13 cellular contexts compared by ENCODE assay signal in the genomic region with DNA sequence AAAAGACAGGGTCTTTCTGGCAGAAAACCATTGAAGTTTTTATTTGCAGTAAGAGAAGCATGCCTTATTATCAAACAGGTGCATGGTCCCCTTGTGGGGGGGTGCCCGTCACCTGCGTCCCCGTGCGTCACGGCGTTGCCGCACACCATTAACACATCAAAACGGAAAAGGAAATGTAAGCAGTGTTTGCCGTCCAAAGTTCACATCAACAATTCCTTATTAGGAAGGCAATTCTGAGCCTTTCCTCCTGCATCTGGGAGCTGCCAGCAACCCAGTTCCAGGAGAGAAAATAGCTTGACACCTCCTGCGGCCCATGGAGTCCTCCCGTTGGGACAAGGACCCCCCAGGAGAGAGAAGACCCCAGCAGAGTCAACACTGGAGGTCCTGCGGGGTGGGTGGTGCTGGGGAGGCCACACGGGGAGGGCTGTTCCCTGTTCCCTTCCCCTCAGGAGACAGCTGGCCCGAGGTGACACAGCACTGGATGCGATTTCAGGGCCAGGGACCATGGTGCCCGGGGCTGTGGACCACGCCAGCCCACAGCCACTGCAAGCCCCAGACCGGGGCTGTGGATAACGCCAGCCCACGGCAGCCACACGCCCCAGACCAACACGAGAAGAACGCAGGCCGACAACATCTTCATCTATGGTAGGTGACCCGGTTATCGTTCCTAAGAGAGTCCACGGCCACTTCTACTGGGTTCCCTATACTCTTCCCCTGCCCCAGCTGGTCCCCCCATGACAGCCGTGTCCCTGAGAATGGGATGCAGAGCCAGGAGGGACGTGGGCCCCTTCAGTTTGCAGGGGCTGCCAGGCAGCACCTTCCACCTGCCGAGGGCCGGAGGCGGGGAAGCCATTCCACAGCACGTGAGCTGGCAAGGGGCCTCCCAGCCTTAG. TPM values are rescaled to one million over a fixed set of nuclear protein-coding genes. Genes with fewer than 3 reads are reported as not detected.
A peak's percentile ranks its signal among the peaks of the same experiment; 100 is the strongest.
DNase-seq lines count a peak whose midpoint lies in the region; ATAC-seq and TF ChIP-seq lines count a peak whose summit lies in the region.
"Had no signal": no experiment of that assay in that cellular context is flagged by ENCODE, and none has a peak within 500 bp of the region (broad histone marks: within the 10 kb centered on the region; RNA-seq: fewer than 3 reads in every experiment).

No MANE protein-coding gene starts in this region.

- no peak overlapping the region for H2BK15ac ChIP-seq in mesenchymal stem cell (ENCODE audit: low read depth, poor library complexity, severe bottlenecking)

- H3K4me1 ChIP-seq in mesenchymal stem cell (ENCODE audit: control insufficient read depth, insufficient read depth, low read depth, low read length) (peaks cover 29% of the 10 kb centered on the region), upper lobe of right lung (peaks cover 16% of the 10 kb centered on the region)
- H3K4me1 ChIP-seq: SJCRH30 had no signal

- H3K4me2 ChIP-seq in mesenchymal stem cell (ENCODE audit: low read length, poor library complexity, severe bottlenecking), result peak overlapping the region; percentile 36

- no peak overlapping the region for H2AFZ ChIP-seq in mesenchymal stem cell (ENCODE audit: low read depth, low read length)

- intact Hi-C loops in upper lobe of right lung (cut with DNase I), result no loop called here

- H4K91ac ChIP-seq in mesenchymal stem cell (ENCODE audit: low read length), result peak overlapping the region; percentile 94

- H3K23ac ChIP-seq in mesenchymal stem cell (ENCODE audit: low read length in 2 of 2), result no peak overlapping the region

- H3K9me3 ChIP-seq in mesenchymal stem cell (ENCODE audit: control insufficient read depth, low read length) (peaks cover 3% of the 10 kb centered on the region), upper lobe of right lung (no peaks in the 10 kb centered on the region)
- H3K9me3 ChIP-seq: SJCRH30 had no signal

- DNase-seq in NCI-H1417 (lab: John Stamatoyannopoulos, UW) (peak in 2 of 3 experiments; percentile 41 to 77), NCI-H1417 treated with DMSO at 0.1 percent for 48 hours (lab: John Stamatoyannopoulos, UW) (no peak), coronary artery (ENCODE audit: low spot score) (no peak), mesenchymal stem cell (peak; percentile 45), upper lobe of right lung (no peak), medulla oblongata (ENCODE audit: extremely low spot score) (no peak), brain microvascular endothelial cell (no peak)
- DNase-seq: cerebellar nuclear complex; KG1; naive thymus-derived CD8-positive, alpha-beta T cell; SJCRH30 had no signal

- H3K4ac ChIP-seq in mesenchymal stem cell (ENCODE audit: low read depth in 1 of 2, low read length in 2 of 2), result peak overlapping the region in 1 of 2 experiments; percentile 61

- H3K27ac ChIP-seq in coronary artery (peak overlapping the region; percentile 38 to 58), mesenchymal stem cell (ENCODE audit: low read length, poor library complexity, severe bottlenecking) (peak overlapping the region; percentile 31), upper lobe of right lung (no peak overlapping the region), brain microvascular endothelial cell (no peak overlapping the region)
- H3K27ac ChIP-seq: SJCRH30 had no signal

- peaks cover 2% of the 10 kb centered on the region in 2 experiments for H3K36me3 ChIP-seq in mesenchymal stem cell (ENCODE audit: control insufficient read depth in 1 of 2, insufficient read depth in 2 of 2, low read depth in 1 of 2, low read length in 2 of 2)
- no peaks in the 10 kb centered on the region for H3K36me3 ChIP-seq in upper lobe of right lung
- no peaks in the 10 kb centered on the region for H3K36me3 ChIP-seq in brain microvascular endothelial cell (replicated peaks)
- H3K36me3 ChIP-seq: SJCRH30 had no signal

- H3K4me3 ChIP-seq in coronary artery (peak overlapping the region; percentile 54), mesenchymal stem cell (ENCODE audit: insufficient read depth in 1 of 2, low read depth in 1 of 2, low read length in 2 of 2) (no peak overlapping the region), upper lobe of right lung (peak overlapping the region; percentile 19), brain microvascular endothelial cell (ENCODE audit: low read depth, low read length) (no peak overlapping the region)
- H3K4me3 ChIP-seq: SJCRH30 had no signal

- in situ Hi-C loops in brain microvascular endothelial cell (cut with HindIII; ENCODE audit: low pct_ligation_motif_present, low sequenced_read_pairs), result no loop called here

- H3K18ac ChIP-seq in mesenchymal stem cell (ENCODE audit: low read depth in 1 of 2, low read length in 2 of 2), result peak overlapping the region; percentile 58 to 73

- H2AK5ac ChIP-seq in mesenchymal stem cell (ENCODE audit: low read length, severe bottlenecking), result peak overlapping the region; percentile 93

- 84% methylated on average over 32 of the region's 33 CpGs for WGBS in mesenchymal stem cell

- H3K9ac ChIP-seq in mesenchymal stem cell (ENCODE audit: low read length), result no peak overlapping the region

- peaks cover 29% of the 10 kb centered on the region for H3K79me1 ChIP-seq in mesenchymal stem cell (replicated peaks; ENCODE audit: low read length, poor library complexity, severe bottlenecking)

- H2BK120ac ChIP-seq in mesenchymal stem cell (ENCODE audit: low read depth, low read length), result no peak overlapping the region

- H2BK12ac ChIP-seq in mesenchymal stem cell (ENCODE audit: low read length in 2 of 2), result peak overlapping the region in 1 of 2 experiments; percentile 85

- H3K27me3 ChIP-seq in mesenchymal stem cell (ENCODE audit: control insufficient read depth in 1 of 2, insufficient read depth in 1 of 2, low read length in 2 of 2), result no peaks in the 10 kb centered on the region
- H3K27me3 ChIP-seq in upper lobe of right lung, result no peaks in the 10 kb centered on the region
- H3K27me3 ChIP-seq in brain microvascular endothelial cell (replicated peaks), result no peaks in the 10 kb centered on the region
- H3K27me3 ChIP-seq: SJCRH30 had no signal

- peak overlapping the region; percentile 73 for H4K8ac ChIP-seq in mesenchymal stem cell (ENCODE audit: low read length)

- peak; percentile 58 for ATAC-seq in upper lobe of right lung
- ATAC-seq in GM21423 (IDR thresholded peaks at IDR 0.05; ENCODE audit: unreplicated experiment), result no peak
- ATAC-seq: HCT116; naive thymus-derived CD8-positive, alpha-beta T cell had no signal

- TF ChIP-seq CTCF in coronary artery (IDR thresholded peaks at IDR 0.05) (no peak), upper lobe of right lung (IDR thresholded peaks at IDR 0.05) (no peak), brain microvascular endothelial cell (IDR thresholded peaks at IDR 0.05; ENCODE audit: low read depth, low read length, missing control alignments) (no peak)

- H2BK5ac ChIP-seq in mesenchymal stem cell (ENCODE audit: low read depth, low read length, poor library complexity, severe bottlenecking), result peak overlapping the region; percentile 57

- H3K14ac ChIP-seq in mesenchymal stem cell (ENCODE audit: low read length in 2 of 2), result peak overlapping the region in 1 of 2 experiments; percentile 64

RNA-seq across cellular contexts. Expression of a gene that starts 39.4 kb away (rescaled TPM):
- polyA plus RNA-seq in mesenchymal stem cell (2013, experiment 1 of 2), result 11.6 TPM
- polyA plus RNA-seq in mesenchymal stem cell (2013, experiment 2 of 2), result 11.2 TPM
- 17.3 TPM for total RNA-seq in upper lobe of right lung

Comparison
In these comparisons a context has a peak if more than half of its experiments do, and no peak if none do; other contexts are left out.
1. DNase-seq: peak in NCI-H1417 (2 of 3) and mesenchymal stem cell (single experiment); none in NCI-H1417 treated with DMSO at 0.1 percent for 48 hours (single experiment), coronary artery (single experiment), upper lobe of right lung (single experiment), medulla oblongata (single experiment) and brain microvascular endothelial cell (single experiment).
2. H3K27ac ChIP-seq: peak in coronary artery (2 of 2) and mesenchymal stem cell (single experiment); none in upper lobe of right lung (single experiment) and brain microvascular endothelial cell (single experiment).
3. H3K4me3 ChIP-seq: peak in coronary artery (single experiment) and upper lobe of right lung (single experiment); none in mesenchymal stem cell (0 of 2) and brain microvascular endothelial cell (single experiment).